Comparison of ENCODE assay signal across 4 cellular contexts in the genomic region with DNA sequence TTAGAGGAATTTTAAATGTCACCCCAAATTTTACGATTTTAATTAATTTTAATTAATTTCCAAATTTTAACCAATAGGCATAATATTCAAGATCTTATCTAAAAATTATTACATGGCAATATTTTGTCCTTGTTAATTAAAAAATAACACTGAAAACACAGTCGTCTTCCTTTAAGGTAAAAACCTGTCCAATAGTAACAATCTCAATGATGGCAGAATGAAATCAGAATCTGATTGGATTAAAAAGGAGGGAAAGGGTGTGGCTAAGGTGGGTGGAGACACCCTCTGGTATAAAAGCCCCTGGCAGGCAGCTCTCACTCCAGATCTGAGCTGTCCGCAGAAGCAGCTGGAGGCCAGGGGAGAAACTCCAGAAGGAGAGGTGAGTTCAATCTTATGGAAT. TPM values are rescaled to one million over a fixed set of nuclear protein-coding genes. Genes with fewer than 3 reads are reported as not detected.
"Had no signal": no experiment of that assay in that cellular context is flagged by ENCODE, and none has a peak within 500 bp of the region (broad histone marks: within the 10 kb centered on the region; RNA-seq: fewer than 3 reads in every experiment).

A gene (plus strand): TSS at position 301 of the 400 bp plus-strand sequence. CDS start 2,704 bp downstream, outside the sequence.

RNA-seq across cellular contexts. Expression of the gene that starts here (rescaled TPM):
- total RNA-seq: GM23248, H9, HepG2 had no signal
- polyA plus RNA-seq: GM23248, HepG2, IgD-negative memory B cell had no signal
